31 cellular contexts compared by ENCODE assay signal in the genomic region with DNA sequence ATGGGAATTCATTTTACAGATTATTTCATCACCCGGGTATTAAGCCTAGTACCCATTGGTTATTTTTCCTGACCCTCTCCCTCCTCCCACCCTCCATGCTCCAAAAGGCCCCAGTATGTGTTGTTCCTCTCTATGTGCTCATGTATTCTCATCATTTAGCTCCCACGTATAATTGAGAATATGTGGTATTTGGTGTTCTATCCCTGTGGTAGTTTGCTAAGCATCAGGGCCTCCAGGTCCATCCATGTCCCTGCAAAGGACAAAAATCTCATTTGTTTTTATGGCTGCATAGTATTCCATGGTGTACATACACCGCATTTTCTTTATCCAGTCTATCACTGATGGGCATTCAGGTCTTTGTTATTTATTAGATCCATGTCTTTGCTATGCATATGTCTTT.
"Had no signal": no experiment of that assay in that cellular context is flagged by ENCODE, and none has a peak within 500 bp of the region (broad histone marks: within the 10 kb centered on the region; RNA-seq: fewer than 3 reads in every experiment).

No MANE protein-coding gene starts in this region.

- H3K9me3 ChIP-seq: MG63 had no signal

- DNase-seq: Karpas-422, Kasumi-1, MG63, MM.1S, MV-4-11, NCI-H1048, NCI-H1092, NCI-H1092 treated with DMSO at 0.1 percent for 48 hours, NCI-H1417 treated with DMSO at 0.1 percent for 48 hours, NCI-H1436, NCI-H1436 treated with DMSO at 0.1 percent for 48 hours, NCI-H146, NCI-H1694, NCI-H1694 treated with DMSO at 0.1 percent for 48 hours, NCI-H187, NCI-H187 treated with DMSO at 0.1 percent for 48 hours, NCI-H1930, NCI-H2029, NCI-H2029 treated with DMSO at 0.1 percent for 48 hours, NCI-H2081, NCI-H2081 treated with DMSO at 0.1 percent for 48 hours, NCI-H2107, NCI-H2171, NCI-H2171 treated with DMSO at 0.1 percent for 48 hours, NCI-H2227 treated with DMSO at 0.1 percent for 48 hours, NCI-H226, NCI-H345, NCI-H446, NCI-H446 treated with DMSO at 0.1 percent for 48 hours, NCI-H510A, NCI-H510A treated with DMSO at 0.1 percent for 48 hours had no signal

- H3K4me3 ChIP-seq: MG63 had no signal

- H3K36me3 ChIP-seq: MG63 had no signal

- H3K27me3 ChIP-seq: MG63 had no signal
